8 cellular contexts compared by ENCODE assay signal in genomic region chr1:19430121-19431068, GRCh38. TPM values are rescaled to one million over a fixed set of nuclear protein-coding genes. Genes with fewer than 3 reads are reported as not detected.
DNase-seq lines count a peak whose midpoint lies in the region; ATAC-seq, FAIRE-seq and TF ChIP-seq lines count a peak whose summit lies in the region.

No MANE protein-coding gene starts in this region.

- no peak for TF ChIP-seq CTCF in GM12878 (IDR thresholded peaks at IDR 0.05 in 2 of 3, conservative IDR thresholded peaks at IDR 0.05 in 1 of 3; ENCODE audit: control insufficient read depth in 2 of 3, extremely low read depth in 1 of 3, insufficient read depth in 1 of 3, low read depth in 3 of 3, low read length in 3 of 3)
- no peak for TF ChIP-seq CTCF in upper lobe of right lung (IDR thresholded peaks at IDR 0.05)

- peaks cover 83% of the 10 kb centered on the region for H3K79me2 ChIP-seq in GM12878 (ENCODE audit: control insufficient read depth, insufficient read depth, low read length)

- H3K9ac ChIP-seq in GM12878 (ENCODE audit: control insufficient read depth, insufficient read depth, low read length): no peak overlapping the region

- peaks cover 24% of the 10 kb centered on the region for H4K20me1 ChIP-seq in GM12878 (ENCODE audit: control insufficient read depth, insufficient read depth)

- H3K27me3 Mint-ChIP-seq in activated T-cell treated with anti-CD3 and anti-CD28 coated beads, Interleukin-2, amount 50 U/mL, for 24 hours: no peaks in the 10 kb centered on the region

- peaks cover 66% of the 10 kb centered on the region for H3K36me3 Mint-ChIP-seq in activated T-cell treated with anti-CD3 and anti-CD28 coated beads, Interleukin-2, amount 50 U/mL, for 24 hours (ENCODE audit: low read depth)

- intact Hi-C loops in GM12878 (cut with micrococcal nuclease; ENCODE audit: unreplicated experiment) (no loop called here), upper lobe of right lung (cut with DNase I) (no loop called here)

- no peaks in the 10 kb centered on the region for H3K27me3 ChIP-seq in GM12878 (replicated peaks in 1 of 2; ENCODE audit: control insufficient read depth in 2 of 2, insufficient read depth in 2 of 2, low read length in 1 of 2)
- no peaks in the 10 kb centered on the region for H3K27me3 ChIP-seq in upper lobe of right lung
- H3K27me3 ChIP-seq in effector memory CD4-positive, alpha-beta T cell (replicated peaks; ENCODE audit: control insufficient read depth, insufficient read depth, low read length, poor library complexity, severe bottlenecking): no peaks in the 10 kb centered on the region

- H3K27ac Mint-ChIP-seq in activated T-cell treated with anti-CD3 and anti-CD28 coated beads, Interleukin-2, amount 50 U/mL, for 24 hours: peak overlapping the region; percentile 89

- H2AFZ ChIP-seq in GM12878 (ENCODE audit: control insufficient read depth, low read depth, low read length): no peak overlapping the region

- SMC1A ChIA-PET in GM12878 (lab: Charles Lee; ENCODE audit: uncharacterized antibody, unreplicated experiment): no interaction called here

- no peak for TF ChIP-seq EP300 in GM12878 (IDR thresholded peaks at IDR 0.05; ENCODE audit: borderline replicate concordance in 1 of 2, control insufficient read depth in 1 of 2, low read depth in 2 of 2, low read length in 2 of 2)

- ATAC-seq in GM12878 (no peak), left lobe of liver (peak; percentile 48), upper lobe of right lung (peak; percentile 73)

- H3K4me1 ChIP-seq in GM12878 (ENCODE audit: control insufficient read depth, insufficient read depth, low read length): no peaks in the 10 kb centered on the region
- H3K4me1 ChIP-seq in upper lobe of right lung: peaks cover 85% of the 10 kb centered on the region
- H3K4me1 ChIP-seq in effector memory CD4-positive, alpha-beta T cell (ENCODE audit: control insufficient read depth, insufficient read depth, low read length, poor library complexity, severe bottlenecking): peaks cover 39% of the 10 kb centered on the region

- TF ChIP-seq RAD21 in GM12878 (IDR thresholded peaks at IDR 0.05; ENCODE audit: insufficient read depth, low read depth, low read length): no peak

- RAD21 ChIA-PET in GM12878 (lab: Charles Lee; ENCODE audit: unreplicated experiment): no interaction called here

- in situ Hi-C loops in GM12878 (cut with MboI): no loop called here

- peaks cover 86% of the 10 kb centered on the region for H3K4me1 Mint-ChIP-seq in activated T-cell treated with anti-CD3 and anti-CD28 coated beads, Interleukin-2, amount 50 U/mL, for 24 hours (ENCODE audit: low read depth)

- H3K27ac ChIP-seq in GM12878 (ENCODE audit: control insufficient read depth, insufficient read depth): no peak overlapping the region
- peak overlapping the region; percentile 67 for H3K27ac ChIP-seq in upper lobe of right lung
- no peak overlapping the region for H3K27ac ChIP-seq in effector memory CD4-positive, alpha-beta T cell (ENCODE audit: insufficient read depth, low read length, poor library complexity, severe bottlenecking)

- H3K4me3 ChIP-seq in GM12878: no peak overlapping the region
- no peak overlapping the region for H3K4me3 ChIP-seq in upper lobe of right lung
- no peak overlapping the region for H3K4me3 ChIP-seq in effector memory CD4-positive, alpha-beta T cell (ENCODE audit: insufficient read depth, low read depth, low read length, poor library complexity, severe bottlenecking)

- H3K4me2 ChIP-seq in GM12878 (ENCODE audit: control insufficient read depth, insufficient read depth): no peak overlapping the region

- H3K9me3 ChIP-seq in GM12878 (replicated peaks; ENCODE audit: control insufficient read depth, insufficient read depth, low read length) (no peaks in the 10 kb centered on the region), upper lobe of right lung (no peaks in the 10 kb centered on the region)
- no peaks in the 10 kb centered on the region for H3K9me3 ChIP-seq in effector memory CD4-positive, alpha-beta T cell (ENCODE audit: control insufficient read depth, low read length)

- POLR2A ChIA-PET in GM12878 (lab: Charles Lee): no interaction called here

- no peak for DNase-seq in activated T-cell treated with anti-CD3 and anti-CD28 coated beads, Interleukin-2, amount 50 U/mL, for 24 hours
- DNase-seq in activated T-cell treated with anti-CD3 and anti-CD28 coated beads for 4 hours (no peak), GM12878 (ENCODE audit: low read depth, low spot score) (no peak), left lobe of liver (ENCODE audit: low spot score) (no peak), upper lobe of right lung (no peak), HK-2 (ENCODE audit: unreplicated experiment) (no peak), islet precursor cell (no peak)
- no peak for DNase-seq in effector memory CD4-positive, alpha-beta T cell

- CTCF ChIA-PET in GM12878 (lab: Yijun Ruan, JAX): interaction anchor here (1.1 kb wide), 1 partner anchor 10 kb away, joined by 3 read pairs; no protein-coding TSS in a partner anchor

- H3K9me3 Mint-ChIP-seq in activated T-cell treated with anti-CD3 and anti-CD28 coated beads, Interleukin-2, amount 50 U/mL, for 24 hours: no peaks in the 10 kb centered on the region

- BruUV-seq in GM12878 (replicated peaks; lab: Mats Ljungman, UMichigan): TSS peak; percentile 12

- no peak for FAIRE-seq in GM12878 (lab: Jason Lieb, UNC)

- H3K36me3 ChIP-seq in GM12878 (ENCODE audit: control insufficient read depth in 2 of 2, insufficient read depth in 2 of 2, low read length in 1 of 2) (peaks cover 4 to 12% of the 10 kb centered on the region in 2 experiments; a peak in 3 of 4 replicates), upper lobe of right lung (no peaks in the 10 kb centered on the region)
- peaks cover 7% of the 10 kb centered on the region for H3K36me3 ChIP-seq in effector memory CD4-positive, alpha-beta T cell (ENCODE audit: control insufficient read depth, insufficient read depth, low read length)

- WGBS in GM12878 (ENCODE audit: insufficient coverage, insufficient replicate concordance, low lambda C conversion rate, missing lambda C conversion rate): 76% methylated on average over 16 of the region's 16 CpGs

- no peak overlapping the region for H3K4me3 Mint-ChIP-seq in activated T-cell treated with anti-CD3 and anti-CD28 coated beads, Interleukin-2, amount 50 U/mL, for 24 hours

- no peak for TF ChIP-seq POLR2A in GM12878 (IDR thresholded peaks at IDR 0.05; ENCODE audit: low read depth, low read length)

TF ChIP-seq in GM12878, 131 proteins besides CTCF, POLR2A, EP300 and RAD21 (continues in another document):
- TF ChIP-seq ESRRA (IDR thresholded peaks at IDR 0.05; ENCODE audit: low read length) (no peak), KAT2A (conservative IDR thresholded peaks at IDR 0.05; ENCODE audit: control insufficient read depth, low read depth, low read length) (no peak), RFX5 (IDR thresholded peaks at IDR 0.05; ENCODE audit: low read depth, low read length) (no peak), ZBED1 (IDR thresholded peaks at IDR 0.05; ENCODE audit: borderline replicate concordance) (no peak), ZZZ3 (IDR thresholded peaks at IDR 0.05; ENCODE audit: control insufficient read depth, insufficient read length, low read depth) (no peak), EED (IDR thresholded peaks at IDR 0.05; ENCODE audit: low read depth) (no peak), KDM1A (IDR thresholded peaks at IDR 0.05; ENCODE audit: borderline replicate concordance) (no peak), MXI1 (IDR thresholded peaks at IDR 0.05; ENCODE audit: low read depth, low read length) (no peak)

RNA-seq across cellular contexts. Expression of gene CAPZB, which starts 54.9 kb away (rescaled TPM):
- total RNA-seq in GM12878 (2013; cell fraction: nucleolus; rRNA removed): 49.2 and 56.8 TPM in 2 replicates
- 88.3 and 104 TPM in 2 replicates for total RNA-seq in GM12878 (2014; rRNA removed)
- 204 TPM in 2 replicates for total RNA-seq in GM12878 (2014; rRNA removed; fragmentation: Illumina TruSeq; extraction: Trizol)
- total RNA-seq in GM12878 (2021): 393 and 404 TPM in 2 replicates
- 244 TPM for polyA plus RNA-seq in GM12878 (2011; ENCODE audit: low read depth)
- 138 and 184 TPM in 2 replicates for polyA plus RNA-seq in GM12878 (2011; rRNA removed)
- polyA plus RNA-seq in GM12878 (2011; cell fraction: cytosol; rRNA removed): 228 and 231 TPM in 2 replicates
- polyA plus RNA-seq in GM12878 (2011; cell fraction: nucleus; rRNA removed): 101 and 110 TPM in 2 replicates
- 287 and 325 TPM in 2 replicates for polyA plus RNA-seq in GM12878 (2012)
- polyA plus RNA-seq in GM12878 (2014; fragmentation: Illumina TruSeq; extraction: Trizol): 409 and 454 TPM in 2 replicates
- polyA plus RNA-seq in GM12878 (2014; fragmentation: Nextera tagmentation; extraction: Ambion mirVana): 100 to 1,000 TPM; 121 to 147 TPM
- polyA plus RNA-seq in GM12878 (2014; rRNA removed): 198 and 222 TPM in 2 replicates
- polyA plus RNA-seq in GM12878 (2016; fragmentation: Nextera tagmentation; extraction: Ambion mirVana): 100 to 1,000 TPM; 324 to 365 TPM
- 105 and 120 TPM in 2 replicates for polyA minus RNA-seq in GM12878 (2011; rRNA and poly(A)+ RNA removed)
- 57.6 and 63.5 TPM in 2 replicates for polyA minus RNA-seq in GM12878 (2011; cell fraction: cytosol; rRNA and poly(A)+ RNA removed)
- 19.3 and 32.2 TPM in 2 replicates for polyA minus RNA-seq in GM12878 (2011; cell fraction: nucleus; rRNA and poly(A)+ RNA removed)
- 91.4 TPM for total RNA-seq in left lobe of liver
- 237 TPM for total RNA-seq in upper lobe of right lung
